In the genomic region with DNA sequence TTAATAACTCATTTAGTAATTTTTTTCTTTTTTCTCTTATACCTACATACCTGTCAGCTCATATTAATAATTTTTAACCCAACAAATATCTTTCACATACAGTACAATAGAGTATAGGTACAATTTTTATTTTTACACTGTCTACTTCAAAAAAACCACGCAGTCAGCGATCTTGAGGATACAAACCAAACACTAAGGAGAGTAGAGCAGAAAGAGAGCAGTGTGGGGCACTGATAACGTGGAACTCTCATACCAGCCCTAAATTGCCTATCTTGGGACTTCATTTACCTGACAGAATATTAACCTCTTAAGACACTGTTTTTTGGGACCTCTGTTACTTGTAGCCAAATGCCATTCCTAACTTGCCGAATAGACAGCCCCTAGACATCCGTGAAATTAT, we compare ENCODE assay signal across 1 cellular context.
TF ChIP-seq lines count a peak whose summit lies in the region.

No MANE protein-coding gene starts in this region.

TF ChIP-seq in HepG2, 621 proteins besides CTCF, POLR2A, EP300 and RAD21 (continued from another document):
- TF ChIP-seq SIN3A (IDR thresholded peaks at IDR 0.05; ENCODE audit: borderline replicate concordance, low read depth, low read length) (no peak), ELF4 (CRISPR knock-in tag; IDR thresholded peaks at IDR 0.05; ENCODE audit: borderline replicate concordance) (no peak), JUND (CRISPR knock-in tag; IDR thresholded peaks at IDR 0.05) (no peak)
